In genomic region chr19:13834308-13834790, GRCh38 we compare ENCODE assay signal across 9 cellular contexts. TPM values are rescaled to one million over a fixed set of nuclear protein-coding genes. Genes with fewer than 3 reads are reported as not detected.
DNase-seq lines count a peak whose midpoint lies in the region; ATAC-seq, FAIRE-seq and TF ChIP-seq lines count a peak whose summit lies in the region.
"Had no signal": no experiment of that assay in that cellular context is flagged by ENCODE, and none has a peak within 500 bp of the region (broad histone marks: within the 10 kb centered on the region; RNA-seq: fewer than 3 reads in every experiment).

No MANE protein-coding gene starts in this region.

- POLR2A ChIA-PET in activated CD8-positive, alpha-beta T cell treated with anti-CD3 and anti-CD28 coated beads, Interleukin-2, amount 10 ng/mL, durations not matched to agents 7 days and 5 days (lab: Charles Lee), result interaction anchor here (1.2 to 3.0 kb wide), 3 partner anchors 14 to 39 kb away, joined by 3 to 8 read pairs (median 4); partner anchors contain the start of gene ZSWIM4

- no peak for ATAC-seq in activated CD8-positive, alpha-beta T cell treated with anti-CD3 and anti-CD28 coated beads, Interleukin-2, amount 10 ng/mL, durations not matched to agents 7 days and 5 days
- no peak for ATAC-seq in stimulated activated naive B cell treated with anti-CD40 and anti-IgM and Interleukin-4, amounts not matched to agents 10 μg/mL and 1 μg/mL and 100 μg/mL, for 72 hours (replicated peaks)
- ATAC-seq in HG02678 (IDR thresholded peaks at IDR 0.05; ENCODE audit: unreplicated experiment), result no peak
- no peak for ATAC-seq in GM19324 (IDR thresholded peaks at IDR 0.05; ENCODE audit: low FRiP score, unreplicated experiment)

- no peak for FAIRE-seq in frontal cortex (lab: Jason Lieb, UNC)
- FAIRE-seq: A204.1 had no signal

- H3K9me3 Mint-ChIP-seq in activated CD8-positive, alpha-beta T cell treated with anti-CD3 and anti-CD28 coated beads, Interleukin-2, amount 10 ng/mL, durations not matched to agents 7 days and 5 days (ENCODE audit: insufficient read depth), result no peaks in the 10 kb centered on the region
- no peaks in the 10 kb centered on the region for H3K9me3 Mint-ChIP-seq in stimulated activated naive B cell treated with anti-CD40 and anti-IgM and Interleukin-4, amounts not matched to agents 10 μg/mL and 1 μg/mL and 100 μg/mL, for 72 hours

- peaks cover 0 to 71% of the 10 kb centered on the region in 2 donors for H3K4me1 ChIP-seq in right atrium auricular region

- CTCF ChIA-PET in activated CD8-positive, alpha-beta T cell treated with anti-CD3 and anti-CD28 coated beads, Interleukin-2, amount 10 ng/mL, durations not matched to agents 7 days and 5 days (lab: Charles Lee), result interaction anchor here (1.2 to 5.6 kb wide), 3 partner anchors 11 to 60 kb away, joined by 3 to 54 read pairs (median 7); partner anchors contain the start of gene C19orf53

- peaks cover 57% of the 10 kb centered on the region for H3K4me1 Mint-ChIP-seq in activated CD8-positive, alpha-beta T cell treated with anti-CD3 and anti-CD28 coated beads, Interleukin-2, amount 10 ng/mL, durations not matched to agents 7 days and 5 days (ENCODE audit: low read depth)
- H3K4me1 Mint-ChIP-seq in stimulated activated naive B cell treated with anti-CD40 and anti-IgM and Interleukin-4, amounts not matched to agents 10 μg/mL and 1 μg/mL and 100 μg/mL, for 72 hours, result peaks cover 32 to 66% of the 10 kb centered on the region in 2 donors

- TF ChIP-seq CTCF in right atrium auricular region (IDR thresholded peaks at IDR 0.05), result no peak

- peak; percentile 62 for DNase-seq in DMS53 (lab: John Stamatoyannopoulos, UW)
- DNase-seq in DMS53 treated with DMSO at 0.1 percent for 48 hours (lab: John Stamatoyannopoulos, UW; ENCODE audit: unreplicated experiment), result no peak
- no peak for DNase-seq in activated CD8-positive, alpha-beta T cell treated with anti-CD3 and anti-CD28 coated beads, Interleukin-2, amount 10 ng/mL, durations not matched to agents 7 days and 5 days
- no peak for DNase-seq in right atrium auricular region (ENCODE audit: low spot score)
- DNase-seq in stimulated activated naive B cell treated with anti-CD40 and anti-IgM and Interleukin-4, amounts not matched to agents 10 μg/mL and 1 μg/mL and 100 μg/mL, for 72 hours, result no peak
- DNase-seq in frontal cortex (ENCODE audit: low spot score in 2 of 2), result no peak

- H3K9me3 ChIP-seq in right atrium auricular region, result no peaks in the 10 kb centered on the region

- H3K4me3 Mint-ChIP-seq in activated CD8-positive, alpha-beta T cell treated with anti-CD3 and anti-CD28 coated beads, Interleukin-2, amount 10 ng/mL, durations not matched to agents 7 days and 5 days, result peak overlapping the region; percentile 68
- H3K4me3 Mint-ChIP-seq in stimulated activated naive B cell treated with anti-CD40 and anti-IgM and Interleukin-4, amounts not matched to agents 10 μg/mL and 1 μg/mL and 100 μg/mL, for 72 hours, result peak overlapping the region; percentile 88 to 89

- H3K27me3 ChIP-seq in right atrium auricular region, result no peaks in the 10 kb centered on the region

- peaks cover 68% of the 10 kb centered on the region for H3K36me3 Mint-ChIP-seq in activated CD8-positive, alpha-beta T cell treated with anti-CD3 and anti-CD28 coated beads, Interleukin-2, amount 10 ng/mL, durations not matched to agents 7 days and 5 days (ENCODE audit: low read depth)
- H3K36me3 Mint-ChIP-seq in stimulated activated naive B cell treated with anti-CD40 and anti-IgM and Interleukin-4, amounts not matched to agents 10 μg/mL and 1 μg/mL and 100 μg/mL, for 72 hours, result peaks cover 32 to 59% of the 10 kb centered on the region in 2 donors

- H3K36me3 ChIP-seq in right atrium auricular region, result peaks cover 56% of the 10 kb centered on the region

- H3K27ac ChIP-seq in right atrium auricular region, result peak overlapping the region; percentile 98 to 100

- no peak overlapping the region for H3K4me3 ChIP-seq in right atrium auricular region

- H3K27me3 Mint-ChIP-seq in activated CD8-positive, alpha-beta T cell treated with anti-CD3 and anti-CD28 coated beads, Interleukin-2, amount 10 ng/mL, durations not matched to agents 7 days and 5 days (ENCODE audit: low read depth), result no peaks in the 10 kb centered on the region
- no peaks in the 10 kb centered on the region for H3K27me3 Mint-ChIP-seq in stimulated activated naive B cell treated with anti-CD40 and anti-IgM and Interleukin-4, amounts not matched to agents 10 μg/mL and 1 μg/mL and 100 μg/mL, for 72 hours

- peak overlapping the region; percentile 81 for H3K27ac Mint-ChIP-seq in activated CD8-positive, alpha-beta T cell treated with anti-CD3 and anti-CD28 coated beads, Interleukin-2, amount 10 ng/mL, durations not matched to agents 7 days and 5 days
- H3K27ac Mint-ChIP-seq in stimulated activated naive B cell treated with anti-CD40 and anti-IgM and Interleukin-4, amounts not matched to agents 10 μg/mL and 1 μg/mL and 100 μg/mL, for 72 hours, result peak overlapping the region; percentile 86

RNA-seq across cellular contexts. Expression of gene ZSWIM4, which starts 39.1 kb away (rescaled TPM):
- 1 to 10 TPM; 8.4 to 9.5 TPM for total RNA-seq in activated CD8-positive, alpha-beta T cell treated with anti-CD3 and anti-CD28 coated beads, Interleukin-2, amount 10 ng/mL, durations not matched to agents 7 days and 5 days
- total RNA-seq in right atrium auricular region (1 to 10 TPM; 5.7 to 9.8 TPM), frontal cortex (6.9 TPM)

RNA-seq across cellular contexts. Expression of gene NANOS3, which starts 42.6 kb away (rescaled TPM):
- under 1 TPM; 0.60 to 0.90 TPM for total RNA-seq in activated CD8-positive, alpha-beta T cell treated with anti-CD3 and anti-CD28 coated beads, Interleukin-2, amount 10 ng/mL, durations not matched to agents 7 days and 5 days
- not detected for total RNA-seq in right atrium auricular region
- total RNA-seq in frontal cortex, result 3.7 TPM
